Comparison of ENCODE assay signal across 17 cellular contexts in the genomic region with DNA sequence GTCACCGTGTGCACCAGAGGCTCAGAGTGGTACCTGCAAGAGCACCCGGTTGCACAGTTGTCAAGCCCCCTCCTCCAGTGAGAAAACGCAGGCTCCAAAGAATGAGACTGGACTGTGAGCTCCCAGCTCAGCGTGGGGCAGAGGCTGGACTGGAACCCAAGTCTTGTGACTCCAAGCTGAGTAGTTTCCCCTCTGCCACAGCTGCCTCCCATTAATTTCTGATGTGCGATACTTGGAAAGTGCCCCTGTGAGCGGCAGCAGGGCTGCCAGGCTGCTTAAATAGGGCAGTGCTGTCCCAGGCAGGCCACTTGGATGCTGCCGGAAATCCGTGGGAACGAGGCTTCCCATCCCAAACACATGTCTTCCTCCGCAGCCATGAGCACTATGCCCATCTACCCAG.
DNase-seq lines count a peak whose midpoint lies in the region; ATAC-seq and TF ChIP-seq lines count a peak whose summit lies in the region.
"Had no signal": no experiment of that assay in that cellular context is flagged by ENCODE, and none has a peak within 500 bp of the region (broad histone marks: within the 10 kb centered on the region; RNA-seq: fewer than 3 reads in every experiment).

No MANE protein-coding gene starts in this region.

- no peak for ATAC-seq in heart left ventricle
- ATAC-seq in left cardiac atrium = no peak
- ATAC-seq in GM21786 (IDR thresholded peaks at IDR 0.05; ENCODE audit: unreplicated experiment) = no peak

- H3K36me3 ChIP-seq in heart left ventricle (no peaks in the 10 kb centered on the region), rectal smooth muscle tissue (ENCODE audit: control insufficient read depth, insufficient read depth, low read length) (no peaks in the 10 kb centered on the region), vagina (no peaks in the 10 kb centered on the region)
- H3K36me3 ChIP-seq: BLaER1, SJCRH30 had no signal

- H3K27me3 ChIP-seq in heart left ventricle (no peaks in the 10 kb centered on the region), rectal smooth muscle tissue (ENCODE audit: control insufficient read depth, insufficient read depth, low read length) (no peaks in the 10 kb centered on the region), vagina (no peaks in the 10 kb centered on the region)
- H3K27me3 ChIP-seq: BLaER1, SJCRH30 had no signal

- no peak overlapping the region for H3K9ac ChIP-seq in rectal smooth muscle tissue (ENCODE audit: low read length)
- H3K9ac ChIP-seq: BLaER1 had no signal

- H3K4me3 ChIP-seq in heart left ventricle (no peak overlapping the region), rectal smooth muscle tissue (ENCODE audit: low read length) (no peak overlapping the region), vagina (no peak overlapping the region)
- H3K4me3 ChIP-seq: BLaER1, SJCRH30 had no signal

- H3K9me3 ChIP-seq in heart left ventricle (no peaks in the 10 kb centered on the region), vagina (no peaks in the 10 kb centered on the region)
- H3K9me3 ChIP-seq: SJCRH30 had no signal

- TF ChIP-seq CTCF in heart left ventricle (IDR thresholded peaks at IDR 0.05) = no peak
- no peak for TF ChIP-seq CTCF in vagina (IDR thresholded peaks at IDR 0.05)

- DNase-seq in heart left ventricle (peak in 1 of 5 donors; percentile 55), left cardiac atrium (no peak), globus pallidus (ENCODE audit: low spot score) (peak; percentile 35), vagina (ENCODE audit: extremely low spot score in 2 of 2) (no peak), germinal center (ENCODE audit: low spot score) (no peak), inferior parietal cortex (ENCODE audit: extremely low spot score) (no peak)
- DNase-seq: cerebellar nuclear complex; GDM1; KBM-7; NCI-H2107; NCI-H526 treated with DMSO at 0.1 percent for 48 hours; SJCRH30; stimulated activated CD4-positive, alpha-beta T cell treated with anti-CD3 and anti-CD28 coated beads, Interleukin-1b, Interleukin-23, amount 100 ng/mL, for 48 hours had no signal

- H3K4me1 ChIP-seq in heart left ventricle (peaks cover 2 to 81% (median 49%) of the 10 kb centered on the region in 12 donors), rectal smooth muscle tissue (ENCODE audit: control insufficient read depth, insufficient read depth, low read length) (peaks cover 40% of the 10 kb centered on the region), vagina (peaks cover 56% of the 10 kb centered on the region)

- WGBS in heart left ventricle, 4 donors = 49 to 79% (median 54%) methylated on average over 10 of the region's 10 CpGs

- intact Hi-C loops in heart left ventricle (cut with DNase I) (loop anchor here in 5 of 10 donors (5.0 kb wide), 3 partner anchors 52 to 227 kb away; a partner anchor contains a TSS), left cardiac atrium (cut with DNase I) (loop anchor here (5.0 to 10.0 kb wide), 3 partner anchors 47 to 62 kb away; a partner anchor contains a TSS), vagina (cut with DNase I) (loop anchor here (5.0 kb wide), 1 partner anchor 147 kb away; no protein-coding TSS in a partner anchor)

- peak overlapping the region; percentile 55 to 96 (median 88) for H3K27ac ChIP-seq in heart left ventricle
- H3K27ac ChIP-seq in rectal smooth muscle tissue (ENCODE audit: low read depth, low read length) = peak overlapping the region; percentile 54
- H3K27ac ChIP-seq in vagina = peak overlapping the region; percentile 90
- H3K27ac ChIP-seq: 22Rv1, BLaER1, SJCRH30 had no signal

- no peak for TF ChIP-seq POLR2A in heart left ventricle (IDR thresholded peaks at IDR 0.05)
- TF ChIP-seq POLR2A in vagina (IDR thresholded peaks at IDR 0.05) = no peak
